In the genomic region with DNA sequence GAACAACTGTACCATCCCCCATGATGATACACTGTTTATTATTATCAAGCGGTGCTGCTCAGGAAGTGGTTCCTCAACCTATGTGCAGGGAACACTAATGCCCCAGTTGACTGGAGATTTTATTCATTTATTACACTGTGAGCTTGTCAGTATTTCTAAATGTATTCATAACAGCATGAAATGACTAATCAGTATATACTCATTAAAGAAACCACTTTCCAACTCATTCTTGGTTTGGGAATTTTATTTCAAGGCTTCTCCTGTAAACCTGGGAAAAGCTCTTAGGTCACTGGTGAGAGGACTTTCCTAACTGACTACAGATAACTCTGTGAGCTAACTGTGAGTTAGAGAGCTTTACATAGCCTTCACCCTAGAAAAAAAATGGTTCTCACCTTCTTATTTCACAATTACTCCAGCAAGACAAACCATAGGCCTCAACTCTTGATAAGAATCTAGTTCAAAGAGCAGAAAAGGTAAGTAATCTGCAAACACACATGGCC, we compare ENCODE assay signal across 13 cellular contexts. TPM values are rescaled to one million over a fixed set of nuclear protein-coding genes. Genes with fewer than 3 reads are reported as not detected.
DNase-seq lines count a peak whose midpoint lies in the region; ATAC-seq and TF ChIP-seq lines count a peak whose summit lies in the region.
"Had no signal": no experiment of that assay in that cellular context is flagged by ENCODE, and none has a peak within 500 bp of the region (broad histone marks: within the 10 kb centered on the region; RNA-seq: fewer than 3 reads in every experiment).

No MANE protein-coding gene starts in this region.

- peaks cover 100% of the 10 kb centered on the region for H3K36me3 Mint-ChIP-seq in activated T-helper 17 cell treated with anti-CD3 and anti-CD28 coated beads, Interleukin-2, amount 50 U/mL, for 72 hours (ENCODE audit: low read depth)

- H3K79me2 ChIP-seq in mammary epithelial cell (ENCODE audit: insufficient read depth, low read length) = no peaks in the 10 kb centered on the region

- dilution Hi-C loops in mammary epithelial cell (cut with HindIII; ENCODE audit: low sequenced_read_pairs) = no loop called here

- CTCF ChIA-PET in mammary epithelial cell (lab: Charles Lee; ENCODE audit: low non-redundant PET) = no interaction called here

- H3K9me3 ChIP-seq in mammary epithelial cell (replicated peaks; ENCODE audit: insufficient read depth, low read length) (no peaks in the 10 kb centered on the region), breast epithelium (no peaks in the 10 kb centered on the region), uterus (no peaks in the 10 kb centered on the region)

- no peak overlapping the region for H2AFZ ChIP-seq in mammary epithelial cell (ENCODE audit: low read depth, low read length)

- H3K4me1 ChIP-seq in mammary epithelial cell (ENCODE audit: insufficient read depth, low read length) = peaks cover 8% of the 10 kb centered on the region
- H3K4me1 ChIP-seq in breast epithelium = peaks cover 4 to 11% of the 10 kb centered on the region in 2 donors
- H3K4me1 ChIP-seq in uterus = peaks cover 0 to 18% of the 10 kb centered on the region in 2 donors

- no peaks in the 10 kb centered on the region for H3K27me3 Mint-ChIP-seq in activated T-helper 17 cell treated with anti-CD3 and anti-CD28 coated beads, Interleukin-2, amount 50 U/mL, for 72 hours

- WGBS in mammary epithelial cell (ENCODE audit: low coverage, missing lambda C conversion rate) = 100% methylated on average over 1 of the region's 1 CpG

- no peak for TF ChIP-seq CTCF in mammary epithelial cell (conservative IDR thresholded peaks at IDR 0.05 in 1 of 2, IDR thresholded peaks at IDR 0.05 in 1 of 2; ENCODE audit: extremely low read depth in 1 of 2, insufficient read depth in 1 of 2, low read depth in 1 of 2, low read length in 2 of 2)
- no peak for TF ChIP-seq CTCF in breast epithelium (IDR thresholded peaks at IDR 0.05)
- no peak for TF ChIP-seq CTCF in uterus (IDR thresholded peaks at IDR 0.05)

- peak overlapping the region; percentile 63 for H3K27ac Mint-ChIP-seq in activated T-helper 17 cell treated with anti-CD3 and anti-CD28 coated beads, Interleukin-2, amount 50 U/mL, for 72 hours

- no TSS peak for BruUV-seq in mammary epithelial cell (replicated peaks; lab: Mats Ljungman, UMichigan)

- no peak overlapping the region for H3K4me2 ChIP-seq in mammary epithelial cell (ENCODE audit: insufficient read depth, low read depth, low read length)

- no peak overlapping the region for H3K4me3 ChIP-seq in mammary epithelial cell (replicated peaks in 1 of 3; ENCODE audit: insufficient read depth in 1 of 3, low read depth in 2 of 3, low read length in 3 of 3)
- H3K4me3 ChIP-seq in breast epithelium = no peak overlapping the region
- no peak overlapping the region for H3K4me3 ChIP-seq in uterus
- H3K4me3 ChIP-seq: SK-N-MC had no signal

- no peak overlapping the region for H3K27ac ChIP-seq in mammary epithelial cell (ENCODE audit: insufficient read depth, low read depth, low read length)
- H3K27ac ChIP-seq in breast epithelium = peak overlapping the region in 1 of 2 donors; percentile 9
- H3K27ac ChIP-seq in uterus = peak overlapping the region; percentile 66 to 68
- H3K27ac ChIP-seq: SK-N-MC had no signal

- no peak overlapping the region for H3K4me3 Mint-ChIP-seq in activated T-helper 17 cell treated with anti-CD3 and anti-CD28 coated beads, Interleukin-2, amount 50 U/mL, for 72 hours

- ATAC-seq in activated T-helper 17 cell treated with anti-CD3 and anti-CD28 coated beads, Interleukin-2, amount 50 U/mL, for 72 hours (replicated peaks) = peak; percentile 93
- no peak for ATAC-seq in HG02852 (IDR thresholded peaks at IDR 0.05; ENCODE audit: unreplicated experiment)
- ATAC-seq: esophagus mucosa had no signal

- no peak overlapping the region for H3K9ac ChIP-seq in mammary epithelial cell (ENCODE audit: insufficient read depth, low read length)

- peaks cover 17% of the 10 kb centered on the region for H3K4me1 Mint-ChIP-seq in activated T-helper 17 cell treated with anti-CD3 and anti-CD28 coated beads, Interleukin-2, amount 50 U/mL, for 72 hours

- DNase-seq in mammary epithelial cell (peak; percentile 71), breast epithelium (ENCODE audit: low spot score in 2 of 2) (no peak), lung microvascular endothelial cell (ENCODE audit: low read depth in 2 of 2) (peak; percentile 54 to 60), uterus (no peak), NCI-H1092 (lab: John Stamatoyannopoulos, UW) (no peak), hepatic stellate cell (ENCODE audit: low spot score) (no peak)
- DNase-seq: activated effector memory CD4-positive, alpha-beta T cell treated with anti-CD3 and anti-CD28 coated beads, Interleukin-2, amount 50 U/mL, for 16 hours; NCI-H2171 treated with DMSO at 0.1 percent for 48 hours; posterior cingulate gyrus had no signal

- H3K36me3 ChIP-seq in mammary epithelial cell (ENCODE audit: insufficient read depth, low read length) = peaks cover 14% of the 10 kb centered on the region
- no peaks in the 10 kb centered on the region for H3K36me3 ChIP-seq in breast epithelium
- no peaks in the 10 kb centered on the region for H3K36me3 ChIP-seq in uterus

- intact Hi-C loops in mammary epithelial cell (cut with micrococcal nuclease) (loop anchor here (5.0 kb wide), 1 partner anchor 59 kb away; the partner anchor contains the start of gene SPOP), breast epithelium (cut with DNase I; ENCODE audit: low total_unique reads) (no loop called here), uterus (cut with DNase I; ENCODE audit: low total_unique reads) (no loop called here)

- no peaks in the 10 kb centered on the region for H3K27me3 ChIP-seq in mammary epithelial cell (ENCODE audit: insufficient read depth, low read length)
- H3K27me3 ChIP-seq in breast epithelium = no peaks in the 10 kb centered on the region
- no peaks in the 10 kb centered on the region for H3K27me3 ChIP-seq in uterus

- TF ChIP-seq POLR2A in breast epithelium (IDR thresholded peaks at IDR 0.05) = no peak
- no peak for TF ChIP-seq POLR2A in uterus (IDR thresholded peaks at IDR 0.05)

- H4K20me1 ChIP-seq in mammary epithelial cell (ENCODE audit: insufficient read depth, low read length) = no peaks in the 10 kb centered on the region

- in situ Hi-C loops in mammary epithelial cell (cut with MboI; ENCODE audit: low sequenced_read_pairs in 2 of 2) = no loop called here

- no peaks in the 10 kb centered on the region for H3K9me3 Mint-ChIP-seq in activated T-helper 17 cell treated with anti-CD3 and anti-CD28 coated beads, Interleukin-2, amount 50 U/mL, for 72 hours

RNA-seq across cellular contexts. Expression of gene NXPH3, which starts 42.5 kb away (rescaled TPM):
- under 1 TPM; 0.33 to 0.35 TPM for total RNA-seq in mammary epithelial cell
- polyA plus RNA-seq in mammary epithelial cell = 0.23 TPM
- polyA minus RNA-seq in mammary epithelial cell = not detected
- total RNA-seq in breast epithelium = 1 to 10 TPM; 3.5 to 7.5 (median 4.5) TPM
- total RNA-seq in activated T-helper 17 cell treated with anti-CD3 and anti-CD28 coated beads, Interleukin-2, amount 50 U/mL, for 72 hours = not detected
- 1.1 and 3.0 TPM in 2 replicates for total RNA-seq in lung microvascular endothelial cell
- 10 to 100 TPM in 2 of 4 donors, 1 to 10 TPM in 2; 5.8 to 24.3 (median 9.0) TPM for total RNA-seq in uterus

RNA-seq across cellular contexts. Expression of gene SPOP, which starts 59.7 kb away (rescaled TPM):
- total RNA-seq in mammary epithelial cell (10 to 100 TPM; 36.0 to 49.8 TPM), breast epithelium (10 to 100 TPM; 48.3 to 73.8 (median 55.4) TPM), lung microvascular endothelial cell (83.9 and 139 TPM in 2 replicates), uterus (100 to 1,000 TPM in 2 of 4 donors, 10 to 100 TPM in 2; 44.3 to 147 (median 99.0) TPM)
- 25.3 TPM for polyA plus RNA-seq in mammary epithelial cell
- polyA minus RNA-seq in mammary epithelial cell = 42.4 TPM
- total RNA-seq in activated T-helper 17 cell treated with anti-CD3 and anti-CD28 coated beads, Interleukin-2, amount 50 U/mL, for 72 hours = 10 to 100 TPM; 62.3 to 66.8 TPM

Comparison
In these comparisons a context has a peak if more than half of its experiments do, and no peak if none do; other contexts are left out.
1. DNase-seq: peak in mammary epithelial cell (single experiment) and lung microvascular endothelial cell (2 of 2); none in breast epithelium (0 of 2), uterus (0 of 2), NCI-H1092 (single experiment) and hepatic stellate cell (single experiment).